In genomic region chr17:752002-752619, GRCh38 we compare ENCODE assay signal across 1 cellular context.
A peak's percentile ranks its signal among the peaks of the same experiment; 100 is the strongest.
TF ChIP-seq lines count a peak whose summit lies in the region.

TSS of gene GEMIN4 (minus strand) at chr17:752264. CDS start at chr17:752142, 122 bp downstream.

TF ChIP-seq in HCT116, 20 proteins besides CTCF, POLR2A, EP300 and RAD21 (continued from another document):
- TF ChIP-seq EZH2phosphoT487 (IDR thresholded peaks at IDR 0.05; ENCODE audit: borderline replicate concordance) (no peak), ATF3 (IDR thresholded peaks at IDR 0.05) (no peak), EGR1 (IDR thresholded peaks at IDR 0.05; ENCODE audit: low read depth) (no peak), MAX (IDR thresholded peaks at IDR 0.05) (peak; percentile 70), EZH2 (IDR thresholded peaks at IDR 0.05) (no peak), ZFX (IDR thresholded peaks at IDR 0.05) (peak; percentile 91), REST (IDR thresholded peaks at IDR 0.05; ENCODE audit: low read depth) (no peak), SP1 (IDR thresholded peaks at IDR 0.05; ENCODE audit: low read depth) (no peak), POLR2AphosphoS5 (IDR thresholded peaks at IDR 0.05; ENCODE audit: low read depth, low read length) (peak; percentile 92)
